14 cellular contexts compared by ENCODE assay signal in the genomic region with DNA sequence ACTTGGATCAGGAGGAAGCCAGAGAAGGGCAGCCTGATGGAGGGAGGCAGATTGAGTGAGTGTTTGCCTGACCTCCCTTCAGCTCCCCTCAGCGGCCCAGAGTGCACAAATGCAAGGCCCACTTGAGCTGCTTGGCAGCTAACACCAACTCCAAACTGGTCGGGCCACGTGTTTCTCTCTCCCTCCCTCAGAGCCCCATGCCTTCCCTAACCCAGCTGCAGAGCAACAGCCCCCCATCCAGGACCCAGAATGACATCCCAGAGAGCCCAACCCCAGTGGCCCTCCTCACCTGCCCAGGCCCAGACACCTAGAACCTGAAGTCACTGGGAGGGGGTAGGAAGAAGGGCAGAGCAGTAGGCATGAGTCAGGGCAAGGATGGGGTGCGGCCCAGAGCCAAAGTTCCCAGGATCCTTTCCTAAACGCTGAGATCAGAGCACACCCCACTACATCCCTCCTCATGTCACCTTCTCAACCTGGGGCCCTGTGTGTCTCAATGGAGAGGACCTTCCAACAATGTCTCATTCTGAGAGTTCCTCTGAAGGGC. TPM values are rescaled to one million over a fixed set of nuclear protein-coding genes. Genes with fewer than 3 reads are reported as not detected.
A peak's percentile ranks its signal among the peaks of the same experiment; 100 is the strongest.
DNase-seq lines count a peak whose midpoint lies in the region; ATAC-seq and TF ChIP-seq lines count a peak whose summit lies in the region.
"Had no signal": no experiment of that assay in that cellular context is flagged by ENCODE, and none has a peak within 500 bp of the region (broad histone marks: within the 10 kb centered on the region; RNA-seq: fewer than 3 reads in every experiment).

No MANE protein-coding gene starts in this region.

- CTCF ChIA-PET in AG04450 (lab: Charles Lee), result interaction anchor here (1.1 to 9.3 kb wide), 5 partner anchors 11 to 265 kb away, joined by 4 to 80 read pairs (median 29); a partner anchor contains a TSS

- H3K27me3 ChIP-seq in AG04450 (ENCODE audit: control insufficient read depth, insufficient read depth, low read length) (no peaks in the 10 kb centered on the region), muscle layer of duodenum (ENCODE audit: low read depth, low read length) (no peaks in the 10 kb centered on the region)
- H3K27me3 ChIP-seq: BE2C had no signal

- no peaks in the 10 kb centered on the region; the same call in 1 of the 2 replicates for H3K9me3 ChIP-seq in AG04450 (ENCODE audit: control insufficient read depth, insufficient read depth, low read length)
- H3K9me3 ChIP-seq in muscle layer of duodenum (ENCODE audit: control insufficient read depth in 1 of 2, low read length in 2 of 2), result no peaks in the 10 kb centered on the region
- H3K9me3 ChIP-seq: BE2C had no signal

- peaks cover 12 to 13% of the 10 kb centered on the region in 2 donors for H3K4me1 ChIP-seq in muscle layer of duodenum (ENCODE audit: control insufficient read depth in 1 of 2, insufficient read depth in 2 of 2, low read length in 2 of 2)
- H3K4me1 ChIP-seq: BE2C had no signal

- H3K36me3 ChIP-seq in muscle layer of duodenum (ENCODE audit: control insufficient read depth in 1 of 2, insufficient read depth in 2 of 2, low read length in 2 of 2), result peaks cover 6 to 19% of the 10 kb centered on the region in 2 donors
- H3K36me3 ChIP-seq: BE2C had no signal

- no peak for TF ChIP-seq CTCF in AG04450 (IDR thresholded peaks at IDR 0.05; ENCODE audit: low read depth, low read length)

- DNase-seq in AG04450 (ENCODE audit: low read depth, low spot score) (no peak), LoVo (ENCODE audit: low spot score) (peak; percentile 47), epithelial cell of prostate (ENCODE audit: low read depth, low spot score) (no peak), HT-29 (ENCODE audit: low spot score) (no peak), H4 (ENCODE audit: low spot score) (no peak), COLO668 (lab: John Stamatoyannopoulos, UW; ENCODE audit: unreplicated experiment) (no peak)
- DNase-seq: MV-4-11; stimulated activated CD4-positive, alpha-beta T cell treated with anti-CD3 and anti-CD28 coated beads, Interleukin-15, amount 100 ng/mL, for 24 hours had no signal

- H3K4me3 ChIP-seq in AG04450 (ENCODE audit: low read depth, low read length), result no peak overlapping the region
- no peak overlapping the region for H3K4me3 ChIP-seq in muscle layer of duodenum (ENCODE audit: low read depth in 1 of 2, low read length in 2 of 2)

- POLR2A ChIA-PET in AG04450 (lab: Yijun Ruan, JAX), result interaction anchor here (1.4 to 5.4 kb wide), 3 partner anchors 10 to 83 kb away, joined by 5 to 45 read pairs (median 8); a partner anchor contains a TSS

- ATAC-seq in GM19351 (IDR thresholded peaks at IDR 0.05; ENCODE audit: unreplicated experiment), result no peak

- H3K27ac ChIP-seq in AG04450 (ENCODE audit: low read depth, low read length), result peak overlapping the region; percentile 11
- H3K27ac ChIP-seq in epithelial cell of prostate, result peak overlapping the region; percentile 100
- H3K27ac ChIP-seq in muscle layer of duodenum (ENCODE audit: low read length), result peak overlapping the region; percentile 84

RNA-seq across cellular contexts. Expression of a gene that starts 0.8 kb away (rescaled TPM):
- polyA plus RNA-seq in AG04450 (2011; rRNA removed), result 0.09 TPM in 1 of 2 replicates, not detected in the other
- not detected in 2 replicates for polyA minus RNA-seq in AG04450 (2011; rRNA and poly(A)+ RNA removed)
- 35.6 and 46.2 TPM in 2 replicates for total RNA-seq in HT-29 (2014; rRNA removed; shearing (Covaris generic))
- not detected in 2 replicates for total RNA-seq in H4 (2014; rRNA removed; shearing (Covaris generic))
- total RNA-seq: activated CD8-positive, alpha-beta memory T cell treated with anti-CD3 and anti-CD28 coated beads for 36 hours; T-helper 1 cell treated with Interleukin-12 subunit alpha and Interleukin-12 subunit beta and Interleukin-4 antibody, amounts not matched to agents 30 ng/mL and 1 ng/mL, for 36 hours had no signal
- polyA plus RNA-seq: neural cell had no signal

RNA-seq across cellular contexts. Expression of a gene that starts 4.0 kb away (rescaled TPM):
- polyA plus RNA-seq in AG04450 (2011; rRNA removed), result 224 and 256 TPM in 2 replicates
- 109 and 145 TPM in 2 replicates for polyA minus RNA-seq in AG04450 (2011; rRNA and poly(A)+ RNA removed)
- total RNA-seq in HT-29 (2014; rRNA removed; shearing (Covaris generic)), result 282 and 292 TPM in 2 replicates
- total RNA-seq in H4 (2014; rRNA removed; shearing (Covaris generic)), result 25.1 and 35.9 TPM in 2 replicates
- total RNA-seq: activated CD8-positive, alpha-beta memory T cell treated with anti-CD3 and anti-CD28 coated beads for 36 hours; T-helper 1 cell treated with Interleukin-12 subunit alpha and Interleukin-12 subunit beta and Interleukin-4 antibody, amounts not matched to agents 30 ng/mL and 1 ng/mL, for 36 hours had no signal
- polyA plus RNA-seq: neural cell had no signal

RNA-seq across cellular contexts. Expression of a gene that starts 10.3 kb away (rescaled TPM):
- polyA plus RNA-seq in AG04450 (2011; rRNA removed), result 310 and 323 TPM in 2 replicates
- 91.6 and 95.5 TPM in 2 replicates for polyA minus RNA-seq in AG04450 (2011; rRNA and poly(A)+ RNA removed)
- total RNA-seq in HT-29 (2014; rRNA removed; shearing (Covaris generic)), result 78.7 and 87.3 TPM in 2 replicates
- 160 and 175 TPM in 2 replicates for total RNA-seq in H4 (2014; rRNA removed; shearing (Covaris generic))

RNA-seq across cellular contexts. Expression of a gene that starts 11.3 kb away (rescaled TPM):
- 0.21 and 0.31 TPM in 2 replicates for polyA plus RNA-seq in AG04450 (2011; rRNA removed)
- polyA minus RNA-seq in AG04450 (2011; rRNA and poly(A)+ RNA removed), result 0.46 and 1.00 TPM in 2 replicates
- 0.15 TPM in 1 of 2 replicates, not detected in the other for total RNA-seq in HT-29 (2014; rRNA removed; shearing (Covaris generic))
- total RNA-seq in H4 (2014; rRNA removed; shearing (Covaris generic)), result 0.91 TPM in 1 of 2 replicates, not detected in the other
- total RNA-seq: activated CD8-positive, alpha-beta memory T cell treated with anti-CD3 and anti-CD28 coated beads for 36 hours; T-helper 1 cell treated with Interleukin-12 subunit alpha and Interleukin-12 subunit beta and Interleukin-4 antibody, amounts not matched to agents 30 ng/mL and 1 ng/mL, for 36 hours had no signal
- polyA plus RNA-seq: neural cell had no signal

RNA-seq across cellular contexts. Expression of a gene that starts 16.9 kb away (rescaled TPM):
- 49.2 and 59.5 TPM in 2 replicates for polyA plus RNA-seq in AG04450 (2011; rRNA removed)
- 30.2 and 38.7 TPM in 2 replicates for polyA minus RNA-seq in AG04450 (2011; rRNA and poly(A)+ RNA removed)
- 63.7 and 69.4 TPM in 2 replicates for total RNA-seq in HT-29 (2014; rRNA removed; shearing (Covaris generic))
- total RNA-seq in H4 (2014; rRNA removed; shearing (Covaris generic)), result 39.3 and 42.6 TPM in 2 replicates

Comparison
In these comparisons a context has a peak if more than half of its experiments do, and no peak if none do; other contexts are left out.
1. H3K27ac ChIP-seq: peak in every context shown above with its lines; median percentile 100 in epithelial cell of prostate; 84 in muscle layer of duodenum; 11 in AG04450.
2. RNA of a gene that starts 0.8 kb away (total RNA-seq): 35.6 to 46.2 TPM in HT-29; not detected in H4; every median in the first group is over 10 times any median in the second.